In the genomic region with DNA sequence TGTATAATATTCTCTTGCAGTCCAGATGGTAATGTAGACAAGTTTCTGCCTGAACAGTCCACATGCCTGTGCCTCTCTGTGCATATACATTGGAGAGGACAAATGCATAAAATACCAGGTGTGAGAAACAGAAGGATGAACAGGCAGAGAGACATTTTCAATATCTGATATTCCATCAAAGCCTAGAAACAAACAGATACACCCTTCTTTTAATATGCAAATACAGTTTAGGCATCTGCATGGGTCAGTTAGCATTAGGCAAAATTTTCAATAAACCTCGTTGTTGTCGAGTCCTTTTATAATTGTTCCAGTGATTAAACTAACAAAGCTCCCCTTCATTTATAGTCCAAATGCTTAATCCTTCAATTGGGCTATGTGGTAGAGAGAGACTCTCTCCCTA, we compare ENCODE assay signal across 23 cellular contexts. TPM values are rescaled to one million over a fixed set of nuclear protein-coding genes. Genes with fewer than 3 reads are reported as not detected.
DNase-seq lines count a peak whose midpoint lies in the region; TF ChIP-seq lines count a peak whose summit lies in the region.
"Had no signal": no experiment of that assay in that cellular context is flagged by ENCODE, and none has a peak within 500 bp of the region (broad histone marks: within the 10 kb centered on the region; RNA-seq: fewer than 3 reads in every experiment).

No MANE protein-coding gene starts in this region.

- no peaks in the 10 kb centered on the region for H3K36me3 ChIP-seq in MM.1S (replicated peaks; ENCODE audit: insufficient read depth, low read length)

- no peak overlapping the region for H3K4me3 Mint-ChIP-seq in activated T-helper 1 cell treated with anti-CD3 and anti-CD28 coated beads, Interleukin-12 subunit alpha, Interleukin-12 subunit beta, Interleukin-2, Interleukin-4 antibody, amounts not matched to agents 30 ng/mL and 10 ng/mL and 1 ng/mL, durations not matched to agents 14 hours and 24 hours and 36 hours
- H3K4me3 Mint-ChIP-seq: CD4-positive, alpha-beta memory T cell; H9 had no signal

- H3K27ac Mint-ChIP-seq in activated T-helper 1 cell treated with anti-CD3 and anti-CD28 coated beads, Interleukin-12 subunit alpha, Interleukin-12 subunit beta, Interleukin-2, Interleukin-4 antibody, amounts not matched to agents 30 ng/mL and 10 ng/mL and 1 ng/mL, durations not matched to agents 14 hours and 24 hours and 36 hours: no peak overlapping the region

- H3K79me2 ChIP-seq in MM.1S (ENCODE audit: low read length): no peaks in the 10 kb centered on the region

- H3K36me3 Mint-ChIP-seq in activated T-helper 1 cell treated with anti-CD3 and anti-CD28 coated beads, Interleukin-12 subunit alpha, Interleukin-12 subunit beta, Interleukin-2, Interleukin-4 antibody, amounts not matched to agents 30 ng/mL and 10 ng/mL and 1 ng/mL, durations not matched to agents 14 hours and 24 hours and 36 hours (ENCODE audit: low read depth): peaks cover 8% of the 10 kb centered on the region

- H3K27me3 Mint-ChIP-seq in activated T-helper 1 cell treated with anti-CD3 and anti-CD28 coated beads, Interleukin-12 subunit alpha, Interleukin-12 subunit beta, Interleukin-2, Interleukin-4 antibody, amounts not matched to agents 30 ng/mL and 10 ng/mL and 1 ng/mL, durations not matched to agents 14 hours and 24 hours and 36 hours (ENCODE audit: insufficient read depth): no peaks in the 10 kb centered on the region
- H3K27me3 Mint-ChIP-seq: CD4-positive, alpha-beta memory T cell had no signal

- H3K9me2 ChIP-seq in MM.1S (replicated peaks; ENCODE audit: insufficient read depth, low read length): no peaks in the 10 kb centered on the region

- peak; percentile 2 for DNase-seq in DMS 273 (lab: John Stamatoyannopoulos, UW; ENCODE audit: unreplicated experiment)
- DNase-seq in DMS 273 treated with DMSO at 0.1 percent for 48 hours (lab: John Stamatoyannopoulos, UW): no peak
- peak in 7 of 61 donors; percentile 12 to 28 (median 18) for DNase-seq in caudate nucleus (lab: John Stamatoyannopoulos, UW)
- DNase-seq in medulla oblongata (ENCODE audit: extremely low spot score): peak; percentile 74
- DNase-seq in MM.1S: no peak
- no peak for DNase-seq in NK-92 (lab: John Stamatoyannopoulos, UW; ENCODE audit: unreplicated experiment)
- no peak for DNase-seq in hepatic stellate cell (ENCODE audit: low spot score)
- no peak for DNase-seq in activated T-helper 1 cell treated with anti-CD3 and anti-CD28 coated beads, Interleukin-12 subunit alpha, Interleukin-12 subunit beta, Interleukin-2, Interleukin-4 antibody, amounts not matched to agents 30 ng/mL and 10 ng/mL and 1 ng/mL, durations not matched to agents 14 hours and 24 hours and 36 hours (ENCODE audit: low spot score)
- DNase-seq: CD4-positive, alpha-beta memory T cell; DND-41; GDM1; H9; NCI-H1436; NCI-H2081 treated with DMSO at 0.1 percent for 48 hours; NCI-H2227 treated with DMSO at 0.1 percent for 48 hours; NCI-H524 treated with DMSO at 0.1 percent for 48 hours; OCI-M1; RPMI8226; SIG-M5 had no signal

- H3K9me3 Mint-ChIP-seq in activated T-helper 1 cell treated with anti-CD3 and anti-CD28 coated beads, Interleukin-12 subunit alpha, Interleukin-12 subunit beta, Interleukin-2, Interleukin-4 antibody, amounts not matched to agents 30 ng/mL and 10 ng/mL and 1 ng/mL, durations not matched to agents 14 hours and 24 hours and 36 hours: no peaks in the 10 kb centered on the region
- H3K9me3 Mint-ChIP-seq: CD4-positive, alpha-beta memory T cell; H9 had no signal

- no peak overlapping the region for H3K9ac ChIP-seq in MM.1S (ENCODE audit: low read length)

- no peaks in the 10 kb centered on the region for H3K4me1 Mint-ChIP-seq in activated T-helper 1 cell treated with anti-CD3 and anti-CD28 coated beads, Interleukin-12 subunit alpha, Interleukin-12 subunit beta, Interleukin-2, Interleukin-4 antibody, amounts not matched to agents 30 ng/mL and 10 ng/mL and 1 ng/mL, durations not matched to agents 14 hours and 24 hours and 36 hours (ENCODE audit: low read depth)

- H3K27ac ChIP-seq in caudate nucleus (ENCODE audit: low read depth, low read length): peak overlapping the region; percentile 95
- no peak overlapping the region for H3K27ac ChIP-seq in MM.1S (ENCODE audit: low read length)
- H3K27ac ChIP-seq: 22Rv1, HL-60 had no signal

- no peak overlapping the region for H3K4me2 ChIP-seq in MM.1S (ENCODE audit: low read depth, low read length)

- no peaks in the 10 kb centered on the region for H3K9me3 ChIP-seq in MM.1S (replicated peaks; ENCODE audit: insufficient read depth, low read length)

- H4K20me1 ChIP-seq in MM.1S (ENCODE audit: insufficient read depth, low read length): no peaks in the 10 kb centered on the region

- no peak overlapping the region for H2AFZ ChIP-seq in MM.1S (ENCODE audit: low read length)

- intact Hi-C loops in activated T-helper 1 cell treated with anti-CD3 and anti-CD28 coated beads, Interleukin-12 subunit alpha, Interleukin-12 subunit beta, Interleukin-2, Interleukin-4 antibody, amounts not matched to agents 30 ng/mL and 10 ng/mL and 1 ng/mL, durations not matched to agents 14 hours and 24 hours and 36 hours (cut with micrococcal nuclease): no loop called here

- H3K4me3 ChIP-seq in MM.1S (ENCODE audit: low read length): no peak overlapping the region
- H3K4me3 ChIP-seq: GM12878, K562 had no signal

- no peak for TF ChIP-seq CTCF in MM.1S (IDR thresholded peaks at IDR 0.05; ENCODE audit: low read length)

- no peaks in the 10 kb centered on the region for H3K27me3 ChIP-seq in MM.1S (replicated peaks; ENCODE audit: insufficient read depth, low read length)

- no peaks in the 10 kb centered on the region for H3F3A ChIP-seq in MM.1S (ENCODE audit: insufficient read depth, low read length)

- no peaks in the 10 kb centered on the region for H3K4me1 ChIP-seq in MM.1S (ENCODE audit: low read length)

RNA-seq across cellular contexts. Expression of a gene that starts 0.9 kb away (rescaled TPM):
- total RNA-seq in activated T-helper 1 cell treated with anti-CD3 and anti-CD28 coated beads, Interleukin-12 subunit alpha, Interleukin-12 subunit beta, Interleukin-2, Interleukin-4 antibody, amounts not matched to agents 30 ng/mL and 10 ng/mL and 1 ng/mL, durations not matched to agents 14 hours and 24 hours and 36 hours: 0.10 TPM in 2 replicates
- total RNA-seq: H9, K562 had no signal

RNA-seq across cellular contexts. Expression of a gene that starts 17.7 kb away (rescaled TPM):
- 21.7 and 25.1 TPM in 2 replicates for total RNA-seq in activated T-helper 1 cell treated with anti-CD3 and anti-CD28 coated beads, Interleukin-12 subunit alpha, Interleukin-12 subunit beta, Interleukin-2, Interleukin-4 antibody, amounts not matched to agents 30 ng/mL and 10 ng/mL and 1 ng/mL, durations not matched to agents 14 hours and 24 hours and 36 hours
- total RNA-seq: H9 had no signal

RNA-seq across cellular contexts. Expression of a gene that starts 25.3 kb away (rescaled TPM):
- total RNA-seq in activated T-helper 1 cell treated with anti-CD3 and anti-CD28 coated beads, Interleukin-12 subunit alpha, Interleukin-12 subunit beta, Interleukin-2, Interleukin-4 antibody, amounts not matched to agents 30 ng/mL and 10 ng/mL and 1 ng/mL, durations not matched to agents 14 hours and 24 hours and 36 hours: 46.3 and 47.9 TPM in 2 replicates
- total RNA-seq: H9 had no signal

Comparison
In these comparisons a context has a peak if more than half of its experiments do, and no peak if none do; other contexts are left out.
1. DNase-seq: peak in DMS 273 (single experiment) and medulla oblongata (single experiment); none in DMS 273 treated with DMSO at 0.1 percent for 48 hours (single experiment), MM.1S (single experiment), NK-92 (single experiment), hepatic stellate cell (single experiment) and activated T-helper 1 cell treated with anti-CD3 and anti-CD28 coated beads, Interleukin-12 subunit alpha, Interleukin-12 subunit beta, Interleukin-2, Interleukin-4 antibody, amounts not matched to agents 30 ng/mL and 10 ng/mL and 1 ng/mL, durations not matched to agents 14 hours and 24 hours and 36 hours (single experiment).